Comparison of ENCODE assay signal across 21 cellular contexts in genomic region chr15:22956980-22957264, GRCh38. TPM values are rescaled to one million over a fixed set of nuclear protein-coding genes. Genes with fewer than 3 reads are reported as not detected.
DNase-seq lines count a peak whose midpoint lies in the region; ATAC-seq and TF ChIP-seq lines count a peak whose summit lies in the region.
"Had no signal": no experiment of that assay in that cellular context is flagged by ENCODE, and none has a peak within 500 bp of the region (broad histone marks: within the 10 kb centered on the region; RNA-seq: fewer than 3 reads in every experiment).

No MANE protein-coding gene starts in this region.

- peaks cover 100% of the 10 kb centered on the region for H3K4me1 ChIP-seq in BLaER1
- H3K4me1 ChIP-seq in lower lobe of right lung = peaks cover 89% of the 10 kb centered on the region

- peak overlapping the region; percentile 44; the same call in 1 of the 2 replicates for H3K4me3 ChIP-seq in BLaER1
- no peak overlapping the region for H3K4me3 ChIP-seq in lower lobe of right lung
- H3K4me3 ChIP-seq: esophagus muscularis mucosa, HAP-1, vagina had no signal

- peak overlapping the region; percentile 98 for H3K4me2 ChIP-seq in BLaER1

- peak overlapping the region; percentile 77 for H3K9ac ChIP-seq in BLaER1

- DNase-seq in NOMO-1 treated with DMSO at 0.1 percent for 48 hours (lab: John Stamatoyannopoulos, UW; ENCODE audit: unreplicated experiment) = peak; percentile 90
- DNase-seq in lower lobe of right lung = no peak
- DNase-seq in activated naive CD8-positive, alpha-beta T cell treated with anti-CD3 and anti-CD28 coated beads, Interleukin-2, amount 50 U/mL, for 24 hours = no peak
- no peak for DNase-seq in T-helper 9 cell
- DNase-seq: activated CD8-positive, alpha-beta T cell treated with anti-CD3 and anti-CD28 coated beads, Interleukin-2, amount 10 ng/mL, durations not matched to agents 7 days and 5 days; activated naive CD4-positive, alpha-beta T cell; activated T-cell treated with anti-CD3 and anti-CD28 coated beads, Interleukin-2, amount 50 U/mL, for 1 hour; effector memory CD4-positive, alpha-beta T cell; NCI-H1417 treated with DMSO at 0.1 percent for 48 hours; NCI-H524 treated with DMSO at 0.1 percent for 48 hours; stimulated activated CD4-positive, alpha-beta T cell treated with anti-CD3 and anti-CD28 coated beads, Interleukin-15, amount 100 ng/mL, for 24 hours; T1000 had no signal

- no peak for TF ChIP-seq CTCF in lower lobe of right lung (IDR thresholded peaks at IDR 0.05)

- H3K27me3 Mint-ChIP-seq in dendritic cell treated with granulocyte-macrophage colony-stimulating factor and Interleukin-4, amounts not matched to agents 40 ng/mL and 50 ng/mL, for 4 days = no peaks in the 10 kb centered on the region
- H3K27me3 Mint-ChIP-seq in activated naive CD8-positive, alpha-beta T cell treated with anti-CD3 and anti-CD28 coated beads, Interleukin-2, amount 50 U/mL, for 24 hours = no peaks in the 10 kb centered on the region

- peaks cover 65% of the 10 kb centered on the region for H4K20me1 ChIP-seq in BLaER1

- intact Hi-C loops in dendritic cell treated with granulocyte-macrophage colony-stimulating factor and Interleukin-4, amounts not matched to agents 40 ng/mL and 50 ng/mL, for 4 days (cut with micrococcal nuclease) = no loop called here
- intact Hi-C loops in lower lobe of right lung (cut with DNase I) = no loop called here

- H3K9me3 Mint-ChIP-seq in dendritic cell treated with granulocyte-macrophage colony-stimulating factor and Interleukin-4, amounts not matched to agents 40 ng/mL and 50 ng/mL, for 4 days = no peaks in the 10 kb centered on the region
- no peaks in the 10 kb centered on the region for H3K9me3 Mint-ChIP-seq in activated naive CD8-positive, alpha-beta T cell treated with anti-CD3 and anti-CD28 coated beads, Interleukin-2, amount 50 U/mL, for 24 hours

- ATAC-seq in lower lobe of right lung (peak; percentile 22 to 39), HG03342 (IDR thresholded peaks at IDR 0.05; ENCODE audit: unreplicated experiment) (no peak), HG03457 (IDR thresholded peaks at IDR 0.05; ENCODE audit: unreplicated experiment) (no peak)
- no peak for ATAC-seq in activated naive CD8-positive, alpha-beta T cell treated with anti-CD3 and anti-CD28 coated beads, Interleukin-2, amount 50 U/mL, for 24 hours
- ATAC-seq: activated CD8-positive, alpha-beta T cell treated with anti-CD3 and anti-CD28 coated beads, Interleukin-2, amount 10 ng/mL, durations not matched to agents 7 days and 5 days had no signal

- H3K4me3 Mint-ChIP-seq in dendritic cell treated with granulocyte-macrophage colony-stimulating factor and Interleukin-4, amounts not matched to agents 40 ng/mL and 50 ng/mL, for 4 days = peak overlapping the region; percentile 21
- no peak overlapping the region for H3K4me3 Mint-ChIP-seq in activated naive CD8-positive, alpha-beta T cell treated with anti-CD3 and anti-CD28 coated beads, Interleukin-2, amount 50 U/mL, for 24 hours
- H3K4me3 Mint-ChIP-seq: activated CD8-positive, alpha-beta T cell treated with anti-CD3 and anti-CD28 coated beads, Interleukin-2, amount 10 ng/mL, durations not matched to agents 7 days and 5 days; B cell had no signal

- peak overlapping the region; percentile 91 for H3K27ac ChIP-seq in BLaER1
- peak overlapping the region; percentile 18 for H3K27ac ChIP-seq in lower lobe of right lung
- H3K27ac ChIP-seq: neutrophil had no signal

- H3K27me3 ChIP-seq in BLaER1 = no peaks in the 10 kb centered on the region
- H3K27me3 ChIP-seq in lower lobe of right lung (ENCODE audit: low read depth) = no peaks in the 10 kb centered on the region
- H3K27me3 ChIP-seq: esophagus muscularis mucosa, neutrophil, vagina had no signal

- peak overlapping the region; percentile 78 for H3K27ac Mint-ChIP-seq in dendritic cell treated with granulocyte-macrophage colony-stimulating factor and Interleukin-4, amounts not matched to agents 40 ng/mL and 50 ng/mL, for 4 days
- no peak overlapping the region for H3K27ac Mint-ChIP-seq in activated naive CD8-positive, alpha-beta T cell treated with anti-CD3 and anti-CD28 coated beads, Interleukin-2, amount 50 U/mL, for 24 hours
- H3K27ac Mint-ChIP-seq: activated CD8-positive, alpha-beta T cell treated with anti-CD3 and anti-CD28 coated beads, Interleukin-2, amount 10 ng/mL, durations not matched to agents 7 days and 5 days; B cell had no signal

- H3K36me3 Mint-ChIP-seq in dendritic cell treated with granulocyte-macrophage colony-stimulating factor and Interleukin-4, amounts not matched to agents 40 ng/mL and 50 ng/mL, for 4 days (ENCODE audit: low read depth) = peaks cover 33% of the 10 kb centered on the region
- no peaks in the 10 kb centered on the region for H3K36me3 Mint-ChIP-seq in activated naive CD8-positive, alpha-beta T cell treated with anti-CD3 and anti-CD28 coated beads, Interleukin-2, amount 50 U/mL, for 24 hours (ENCODE audit: low read depth)

- peaks cover 93% of the 10 kb centered on the region for H3K4me1 Mint-ChIP-seq in dendritic cell treated with granulocyte-macrophage colony-stimulating factor and Interleukin-4, amounts not matched to agents 40 ng/mL and 50 ng/mL, for 4 days (ENCODE audit: low read depth)
- peaks cover 2% of the 10 kb centered on the region for H3K4me1 Mint-ChIP-seq in activated naive CD8-positive, alpha-beta T cell treated with anti-CD3 and anti-CD28 coated beads, Interleukin-2, amount 50 U/mL, for 24 hours

- no peaks in the 10 kb centered on the region for H3K36me3 ChIP-seq in BLaER1
- no peaks in the 10 kb centered on the region for H3K36me3 ChIP-seq in lower lobe of right lung
- H3K36me3 ChIP-seq: esophagus muscularis mucosa, HAP-1, neutrophil, vagina had no signal

- H3K9me3 ChIP-seq in BLaER1 (no peaks in the 10 kb centered on the region), lower lobe of right lung (no peaks in the 10 kb centered on the region)
- H3K9me3 ChIP-seq: esophagus muscularis mucosa, HAP-1, neutrophil, vagina had no signal

RNA-seq across cellular contexts. Expression of gene CYFIP1, which starts 23.2 kb away (rescaled TPM):
- 153 TPM for total RNA-seq in lower lobe of right lung

Comparison
In these comparisons a context has a peak if more than half of its experiments do, and no peak if none do; other contexts are left out.
1. ATAC-seq: peak in lower lobe of right lung (2 of 2); none in HG03342 (single experiment), HG03457 (single experiment) and activated naive CD8-positive, alpha-beta T cell treated with anti-CD3 and anti-CD28 coated beads, Interleukin-2, amount 50 U/mL, for 24 hours (single experiment).